Comparison of ENCODE assay signal across 12 cellular contexts in the genomic region with DNA sequence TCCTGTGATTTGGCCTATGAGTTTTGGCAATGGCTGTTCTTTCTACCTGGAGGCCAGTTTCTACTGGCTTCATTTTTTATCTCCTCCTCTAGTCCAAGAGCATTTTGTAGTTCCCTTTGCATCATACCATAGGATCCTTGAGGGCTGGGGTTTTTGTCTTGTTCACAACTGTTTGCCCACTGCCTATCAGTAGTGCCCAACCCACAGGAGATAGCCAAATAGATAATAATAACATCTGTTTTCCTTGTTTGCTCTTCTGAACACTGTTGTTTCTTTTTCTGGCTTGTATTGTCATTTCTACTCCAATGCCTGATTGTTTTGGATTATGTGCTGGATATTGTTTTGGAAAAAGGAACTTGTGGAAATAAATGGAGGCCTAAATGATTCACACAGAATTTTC. TPM values are rescaled to one million over a fixed set of nuclear protein-coding genes. Genes with fewer than 3 reads are reported as not detected.
DNase-seq lines count a peak whose midpoint lies in the region; TF ChIP-seq lines count a peak whose summit lies in the region.
"Had no signal": no experiment of that assay in that cellular context is flagged by ENCODE, and none has a peak within 500 bp of the region (broad histone marks: within the 10 kb centered on the region; RNA-seq: fewer than 3 reads in every experiment).

No MANE protein-coding gene starts in this region.

- H3K27ac ChIP-seq in mesenchymal stem cell (ENCODE audit: low read length, poor library complexity, severe bottlenecking) = no peak overlapping the region
- no peak overlapping the region for H3K27ac ChIP-seq in substantia nigra (ENCODE audit: low read depth, low read length, poor library complexity, severe bottlenecking)
- H3K27ac ChIP-seq in colonic mucosa = no peak overlapping the region
- H3K27ac ChIP-seq: psoas muscle had no signal

- H2BK5ac ChIP-seq in mesenchymal stem cell (ENCODE audit: low read depth, low read length, poor library complexity, severe bottlenecking) = no peak overlapping the region

- no peaks in the 10 kb centered on the region for H3K27me3 ChIP-seq in mesenchymal stem cell (ENCODE audit: control insufficient read depth in 1 of 2, insufficient read depth in 1 of 2, low read length in 2 of 2)
- no peaks in the 10 kb centered on the region for H3K27me3 ChIP-seq in colonic mucosa

- no peak overlapping the region for H3K23ac ChIP-seq in mesenchymal stem cell (ENCODE audit: low read length in 2 of 2)

- peak overlapping the region in 1 of 2 experiments; percentile 5 for H3K18ac ChIP-seq in mesenchymal stem cell (ENCODE audit: low read depth in 1 of 2, low read length in 2 of 2)

- peaks cover 67% of the 10 kb centered on the region for H3K4me1 Mint-ChIP-seq in activated T-helper 2 cell treated with anti-CD3 and anti-CD28 coated beads, Interferon-gamma antibody, Interleukin-2, Interleukin-4, amounts not matched to agents 10 μg/mL and 5 μg/mL and 100 μg/mL, durations not matched to agents 14 hours and 24 hours and 36 hours (ENCODE audit: low read depth)

- no peaks in the 10 kb centered on the region for H3K9me3 Mint-ChIP-seq in activated T-helper 2 cell treated with anti-CD3 and anti-CD28 coated beads, Interferon-gamma antibody, Interleukin-2, Interleukin-4, amounts not matched to agents 10 μg/mL and 5 μg/mL and 100 μg/mL, durations not matched to agents 14 hours and 24 hours and 36 hours

- H4K8ac ChIP-seq in mesenchymal stem cell (ENCODE audit: low read length) = no peak overlapping the region

- no peak overlapping the region for H3K4me2 ChIP-seq in mesenchymal stem cell (ENCODE audit: low read length, poor library complexity, severe bottlenecking)

- H3K4ac ChIP-seq in mesenchymal stem cell (ENCODE audit: low read depth in 1 of 2, low read length in 2 of 2) = no peak overlapping the region

- no peak overlapping the region for H2BK12ac ChIP-seq in mesenchymal stem cell (ENCODE audit: low read length in 2 of 2)

- intact Hi-C loops in activated T-helper 2 cell treated with anti-CD3 and anti-CD28 coated beads, Interferon-gamma antibody, Interleukin-2, Interleukin-4, amounts not matched to agents 10 μg/mL and 5 μg/mL and 100 μg/mL, durations not matched to agents 14 hours and 24 hours and 36 hours (cut with micrococcal nuclease) = no loop called here
- intact Hi-C loops in colonic mucosa (cut with DNase I) = no loop called here

- DNase-seq in CMK (ENCODE audit: low read depth) (peak; percentile 43), HFF-Myc (ENCODE audit: extremely low read depth, low read depth) (no peak), mesenchymal stem cell (no peak), NCI-H2107 (lab: John Stamatoyannopoulos, UW) (no peak), substantia nigra (lab: John Stamatoyannopoulos, UW) (no peak), NCI-H2107 treated with DMSO at 0.1 percent for 48 hours (lab: John Stamatoyannopoulos, UW; ENCODE audit: unreplicated experiment) (no peak), colonic mucosa (no peak)
- no peak for DNase-seq in activated T-helper 2 cell treated with anti-CD3 and anti-CD28 coated beads, Interferon-gamma antibody, Interleukin-2, Interleukin-4, amounts not matched to agents 10 μg/mL and 5 μg/mL and 100 μg/mL, durations not matched to agents 14 hours and 24 hours and 36 hours (ENCODE audit: low spot score)
- DNase-seq: activated naive CD4-positive, alpha-beta T cell; kidney; NCI-H446; psoas muscle had no signal

- H2BK15ac ChIP-seq in mesenchymal stem cell (ENCODE audit: low read depth, poor library complexity, severe bottlenecking) = no peak overlapping the region

- H2AFZ ChIP-seq in mesenchymal stem cell (ENCODE audit: low read depth, low read length) = no peak overlapping the region

- H3K27me3 Mint-ChIP-seq in activated T-helper 2 cell treated with anti-CD3 and anti-CD28 coated beads, Interferon-gamma antibody, Interleukin-2, Interleukin-4, amounts not matched to agents 10 μg/mL and 5 μg/mL and 100 μg/mL, durations not matched to agents 14 hours and 24 hours and 36 hours (ENCODE audit: low read depth) = no peaks in the 10 kb centered on the region

- peak overlapping the region; percentile 60 for H3K4me3 Mint-ChIP-seq in activated T-helper 2 cell treated with anti-CD3 and anti-CD28 coated beads, Interferon-gamma antibody, Interleukin-2, Interleukin-4, amounts not matched to agents 10 μg/mL and 5 μg/mL and 100 μg/mL, durations not matched to agents 14 hours and 24 hours and 36 hours (ENCODE audit: low read depth)

- H3K79me1 ChIP-seq in mesenchymal stem cell (replicated peaks; ENCODE audit: low read length, poor library complexity, severe bottlenecking) = no peaks in the 10 kb centered on the region

- TF ChIP-seq CTCF in HFF-Myc (IDR thresholded peaks at IDR 0.05; ENCODE audit: low read depth, low read length, missing control alignments) (no peak), colonic mucosa (IDR thresholded peaks at IDR 0.05) (no peak)

- H3K4me3 ChIP-seq in HFF-Myc (replicated peaks; ENCODE audit: low read depth, low read length) = peak overlapping the region; percentile 88
- no peak overlapping the region for H3K4me3 ChIP-seq in mesenchymal stem cell (ENCODE audit: insufficient read depth in 1 of 2, low read depth in 1 of 2, low read length in 2 of 2)
- no peak overlapping the region for H3K4me3 ChIP-seq in colonic mucosa
- H3K4me3 ChIP-seq: psoas muscle had no signal

- H3K36me3 ChIP-seq in mesenchymal stem cell (ENCODE audit: control insufficient read depth in 1 of 2, insufficient read depth in 2 of 2, low read depth in 1 of 2, low read length in 2 of 2) (no peaks in the 10 kb centered on the region), colonic mucosa (no peaks in the 10 kb centered on the region)

- no peak overlapping the region for H3K9ac ChIP-seq in mesenchymal stem cell (ENCODE audit: low read length)
- no peak overlapping the region for H3K9ac ChIP-seq in colonic mucosa (ENCODE audit: low read depth in 2 of 2, low read length in 2 of 2)

- H3K14ac ChIP-seq in mesenchymal stem cell (ENCODE audit: low read length in 2 of 2) = no peak overlapping the region

- H3K4me1 ChIP-seq in mesenchymal stem cell (ENCODE audit: control insufficient read depth, insufficient read depth, low read depth, low read length) (peaks cover 6% of the 10 kb centered on the region), colonic mucosa (no peaks in the 10 kb centered on the region)

- H3K9me3 ChIP-seq in mesenchymal stem cell (ENCODE audit: control insufficient read depth, low read length) (no peaks in the 10 kb centered on the region), colonic mucosa (no peaks in the 10 kb centered on the region)
- H3K9me3 ChIP-seq: psoas muscle had no signal

- H2BK120ac ChIP-seq in mesenchymal stem cell (ENCODE audit: low read depth, low read length) = peak overlapping the region; percentile 44

- H2AK5ac ChIP-seq in mesenchymal stem cell (ENCODE audit: low read length, severe bottlenecking) = no peak overlapping the region

- no peak overlapping the region for H4K91ac ChIP-seq in mesenchymal stem cell (ENCODE audit: low read length)

- peak overlapping the region; percentile 68 for H3K27ac Mint-ChIP-seq in activated T-helper 2 cell treated with anti-CD3 and anti-CD28 coated beads, Interferon-gamma antibody, Interleukin-2, Interleukin-4, amounts not matched to agents 10 μg/mL and 5 μg/mL and 100 μg/mL, durations not matched to agents 14 hours and 24 hours and 36 hours

- H3K36me3 Mint-ChIP-seq in activated T-helper 2 cell treated with anti-CD3 and anti-CD28 coated beads, Interferon-gamma antibody, Interleukin-2, Interleukin-4, amounts not matched to agents 10 μg/mL and 5 μg/mL and 100 μg/mL, durations not matched to agents 14 hours and 24 hours and 36 hours (ENCODE audit: low read depth) = peaks cover 65% of the 10 kb centered on the region

RNA-seq across cellular contexts. Expression of a gene that starts 3.4 kb away (rescaled TPM):
- 89.1 and 91.4 TPM in 2 replicates for total RNA-seq in activated T-helper 2 cell treated with anti-CD3 and anti-CD28 coated beads, Interferon-gamma antibody, Interleukin-2, Interleukin-4, amounts not matched to agents 10 μg/mL and 5 μg/mL and 100 μg/mL, durations not matched to agents 14 hours and 24 hours and 36 hours
- polyA plus RNA-seq in mesenchymal stem cell (2013, experiment 1 of 2) = 12.3 TPM
- polyA plus RNA-seq in mesenchymal stem cell (2013, experiment 2 of 2) = 13.6 TPM
- total RNA-seq in colonic mucosa = 10 to 100 TPM; 16.5 to 53.8 TPM
